In genomic region chr1:235159284-235159683, GRCh38 we compare ENCODE assay signal across 8 cellular contexts. TPM values are rescaled to one million over a fixed set of nuclear protein-coding genes. Genes with fewer than 3 reads are reported as not detected.
DNase-seq lines count a peak whose midpoint lies in the region; ATAC-seq and TF ChIP-seq lines count a peak whose summit lies in the region.
"Not testable (repeated sequence)": the region's sequence is repeated elsewhere in the genome, so short reads cannot be mapped to it uniquely, and the experiment has no call there.

No MANE protein-coding gene starts in this region.

- not testable (repeated sequence) for H3K4me3 ChIP-seq in CD8-positive, alpha-beta T cell (ENCODE audit: low read depth, low read length)
- peak overlapping the region; percentile 88 for H3K4me3 ChIP-seq in Loucy (ENCODE audit: low read length, poor library complexity, severe bottlenecking)

- H3K4me1 ChIP-seq in CD8-positive, alpha-beta T cell (ENCODE audit: insufficient read depth, low read length) = peaks cover 40% of the 10 kb centered on the region
- peaks cover 33% of the 10 kb centered on the region for H3K4me1 ChIP-seq in Loucy (ENCODE audit: insufficient read depth, low read length, poor library complexity, severe bottlenecking)

- not testable (repeated sequence) for H3F3A ChIP-seq in Loucy (ENCODE audit: low read depth)

- H3K36me3 Mint-ChIP-seq in CD8-positive, alpha-beta T cell = peaks cover 29% of the 10 kb centered on the region
- H3K36me3 Mint-ChIP-seq in T-helper 2 cell treated with Interferon-gamma antibody and Interleukin-4, amounts not matched to agents 5 μg/mL and 100 μg/mL, for 36 hours (ENCODE audit: low read depth) = peaks cover 25% of the 10 kb centered on the region
- peaks cover 17% of the 10 kb centered on the region for H3K36me3 Mint-ChIP-seq in activated T-cell treated with anti-CD3 and anti-CD28 coated beads, Interleukin-2, amount 50 U/mL, for 24 hours (ENCODE audit: low read depth)
- peaks cover 18% of the 10 kb centered on the region for H3K36me3 Mint-ChIP-seq in activated naive CD8-positive, alpha-beta T cell treated with anti-CD3 and anti-CD28 coated beads, Interleukin-2, amount 10 ng/mL, durations not matched to agents 7 days and 5 days
- peaks cover 17% of the 10 kb centered on the region for H3K36me3 Mint-ChIP-seq in nephron (ENCODE audit: low read depth)
- peaks cover 21 to 22% of the 10 kb centered on the region in 2 donors for H3K36me3 Mint-ChIP-seq in stimulated activated naive B cell treated with anti-CD40 and anti-IgM and Interleukin-4, amounts not matched to agents 10 μg/mL and 1 μg/mL and 100 μg/mL, for 72 hours

- not testable (repeated sequence) for H2AFZ ChIP-seq in Loucy (ENCODE audit: low read length)

- peaks cover 21% of the 10 kb centered on the region for H3K36me3 ChIP-seq in CD8-positive, alpha-beta T cell (ENCODE audit: insufficient read depth, low read length)
- not testable (repeated sequence) for H3K36me3 ChIP-seq in Loucy (ENCODE audit: insufficient read depth, low read length)

- H3K27ac Mint-ChIP-seq in CD8-positive, alpha-beta T cell = peak overlapping the region; percentile 22
- not testable (repeated sequence) for H3K27ac Mint-ChIP-seq in T-helper 2 cell treated with Interferon-gamma antibody and Interleukin-4, amounts not matched to agents 5 μg/mL and 100 μg/mL, for 36 hours; activated naive CD8-positive, alpha-beta T cell treated with anti-CD3 and anti-CD28 coated beads, Interleukin-2, amount 10 ng/mL, durations not matched to agents 7 days and 5 days; nephron
- peak overlapping the region; percentile 99 for H3K27ac Mint-ChIP-seq in activated T-cell treated with anti-CD3 and anti-CD28 coated beads, Interleukin-2, amount 50 U/mL, for 24 hours
- H3K27ac Mint-ChIP-seq in stimulated activated naive B cell treated with anti-CD40 and anti-IgM and Interleukin-4, amounts not matched to agents 10 μg/mL and 1 μg/mL and 100 μg/mL, for 72 hours = peak overlapping the region; percentile 65

- H3K27me3 ChIP-seq in CD8-positive, alpha-beta T cell (ENCODE audit: insufficient read depth, low read length); Loucy (ENCODE audit: insufficient read depth, low read length, poor library complexity, severe bottlenecking): not testable (repeated sequence)

- intact Hi-C loops in CD8-positive, alpha-beta T cell (cut with DNase I, micrococcal nuclease) = loop anchor here in 1 of 2 experiments (10.0 kb wide), 1 partner anchor 56 kb away; no protein-coding TSS in a partner anchor

- not testable (repeated sequence) for ATAC-seq in CD8-positive, alpha-beta T cell; activated naive CD8-positive, alpha-beta T cell treated with anti-CD3 and anti-CD28 coated beads, Interleukin-2, amount 10 ng/mL, durations not matched to agents 7 days and 5 days (ENCODE audit: low read depth); stimulated activated naive B cell treated with anti-CD40 and anti-IgM and Interleukin-4, amounts not matched to agents 10 μg/mL and 1 μg/mL and 100 μg/mL, for 72 hours (replicated peaks)
- ATAC-seq in esophagus mucosa = peak; percentile 34

- not testable (repeated sequence) for H3K9me3 Mint-ChIP-seq in CD8-positive, alpha-beta T cell; T-helper 2 cell treated with Interferon-gamma antibody and Interleukin-4, amounts not matched to agents 5 μg/mL and 100 μg/mL, for 36 hours; activated T-cell treated with anti-CD3 and anti-CD28 coated beads, Interleukin-2, amount 50 U/mL, for 24 hours; activated naive CD8-positive, alpha-beta T cell treated with anti-CD3 and anti-CD28 coated beads, Interleukin-2, amount 10 ng/mL, durations not matched to agents 7 days and 5 days; nephron; stimulated activated naive B cell treated with anti-CD40 and anti-IgM and Interleukin-4, amounts not matched to agents 10 μg/mL and 1 μg/mL and 100 μg/mL, for 72 hours

- DNase-seq in CD8-positive, alpha-beta T cell; T-helper 2 cell treated with Interferon-gamma antibody and Interleukin-4, amounts not matched to agents 5 μg/mL and 100 μg/mL, for 36 hours (ENCODE audit: low spot score); activated T-cell treated with anti-CD3 and anti-CD28 coated beads, Interleukin-2, amount 50 U/mL, for 24 hours; activated naive CD8-positive, alpha-beta T cell treated with anti-CD3 and anti-CD28 coated beads, Interleukin-2, amount 10 ng/mL, durations not matched to agents 7 days and 5 days; stimulated activated naive B cell treated with anti-CD40 and anti-IgM and Interleukin-4, amounts not matched to agents 10 μg/mL and 1 μg/mL and 100 μg/mL, for 72 hours: not testable (repeated sequence)

- not testable (repeated sequence) for H3K9me3 ChIP-seq in CD8-positive, alpha-beta T cell (ENCODE audit: low read length); Loucy (ENCODE audit: insufficient read depth, low read depth, low read length)

- H3K4me3 Mint-ChIP-seq in CD8-positive, alpha-beta T cell = peak overlapping the region; percentile 15
- H3K4me3 Mint-ChIP-seq in T-helper 2 cell treated with Interferon-gamma antibody and Interleukin-4, amounts not matched to agents 5 μg/mL and 100 μg/mL, for 36 hours = peak overlapping the region; percentile 96
- not testable (repeated sequence) for H3K4me3 Mint-ChIP-seq in activated T-cell treated with anti-CD3 and anti-CD28 coated beads, Interleukin-2, amount 50 U/mL, for 24 hours
- H3K4me3 Mint-ChIP-seq in activated naive CD8-positive, alpha-beta T cell treated with anti-CD3 and anti-CD28 coated beads, Interleukin-2, amount 10 ng/mL, durations not matched to agents 7 days and 5 days = peak overlapping the region; percentile 98
- H3K4me3 Mint-ChIP-seq in nephron = peak overlapping the region; percentile 93 to 98 (median 98)
- H3K4me3 Mint-ChIP-seq in stimulated activated naive B cell treated with anti-CD40 and anti-IgM and Interleukin-4, amounts not matched to agents 10 μg/mL and 1 μg/mL and 100 μg/mL, for 72 hours = peak overlapping the region in 1 of 2 donors; percentile 93

- not testable (repeated sequence) for H3K27ac ChIP-seq in CD8-positive, alpha-beta T cell (ENCODE audit: low read depth, low read length)

- not testable (repeated sequence) for H3K27me3 Mint-ChIP-seq in CD8-positive, alpha-beta T cell (ENCODE audit: low read depth); T-helper 2 cell treated with Interferon-gamma antibody and Interleukin-4, amounts not matched to agents 5 μg/mL and 100 μg/mL, for 36 hours (ENCODE audit: low read depth); activated T-cell treated with anti-CD3 and anti-CD28 coated beads, Interleukin-2, amount 50 U/mL, for 24 hours; activated naive CD8-positive, alpha-beta T cell treated with anti-CD3 and anti-CD28 coated beads, Interleukin-2, amount 10 ng/mL, durations not matched to agents 7 days and 5 days; nephron (ENCODE audit: low read depth); stimulated activated naive B cell treated with anti-CD40 and anti-IgM and Interleukin-4, amounts not matched to agents 10 μg/mL and 1 μg/mL and 100 μg/mL, for 72 hours

- H3K4me1 Mint-ChIP-seq in CD8-positive, alpha-beta T cell (ENCODE audit: low read depth) = peaks cover 25% of the 10 kb centered on the region
- H3K4me1 Mint-ChIP-seq in T-helper 2 cell treated with Interferon-gamma antibody and Interleukin-4, amounts not matched to agents 5 μg/mL and 100 μg/mL, for 36 hours (ENCODE audit: low read depth) = peaks cover 17% of the 10 kb centered on the region
- peaks cover 29% of the 10 kb centered on the region for H3K4me1 Mint-ChIP-seq in activated T-cell treated with anti-CD3 and anti-CD28 coated beads, Interleukin-2, amount 50 U/mL, for 24 hours (ENCODE audit: low read depth)
- H3K4me1 Mint-ChIP-seq in activated naive CD8-positive, alpha-beta T cell treated with anti-CD3 and anti-CD28 coated beads, Interleukin-2, amount 10 ng/mL, durations not matched to agents 7 days and 5 days = peaks cover 18% of the 10 kb centered on the region
- H3K4me1 Mint-ChIP-seq in nephron = peaks cover 21% of the 10 kb centered on the region
- H3K4me1 Mint-ChIP-seq in stimulated activated naive B cell treated with anti-CD40 and anti-IgM and Interleukin-4, amounts not matched to agents 10 μg/mL and 1 μg/mL and 100 μg/mL, for 72 hours = peaks cover 4 to 29% of the 10 kb centered on the region in 2 donors

- not testable (repeated sequence) for H3K9me2 ChIP-seq in Loucy (replicated peaks; ENCODE audit: low read depth, low read length)

- peaks cover 56% of the 10 kb centered on the region for H3K79me2 ChIP-seq in Loucy (ENCODE audit: insufficient read depth, low read length)

- POLR2A ChIA-PET in CD8-positive, alpha-beta T cell (lab: Charles Lee) = interaction anchor here (1.0 to 1.3 kb wide), 3 partner anchors 13 to 31 kb away, joined by 3 to 4 read pairs (median 4); partner anchors contain the start of gene TOMM20
- POLR2A ChIA-PET in activated naive CD8-positive, alpha-beta T cell treated with anti-CD3 and anti-CD28 coated beads, Interleukin-2, amount 10 ng/mL, durations not matched to agents 7 days and 5 days (lab: Charles Lee) = interaction anchor here (0.7 to 2.2 kb wide), 3 partner anchors 13 to 98 kb away, joined by 3 to 18 read pairs (median 4); partner anchors contain the start of gene TOMM20

- not testable (repeated sequence) for H4K20me1 ChIP-seq in Loucy (ENCODE audit: insufficient read depth, low read length, poor library complexity, severe bottlenecking)

- H3K9ac ChIP-seq in Loucy (ENCODE audit: low read depth, low read length, poor library complexity, severe bottlenecking) = not testable (repeated sequence)

- TF ChIP-seq CTCF in CD8-positive, alpha-beta T cell (IDR thresholded peaks at IDR 0.05); Loucy (conservative IDR thresholded peaks at IDR 0.05; ENCODE audit: low read length); nephron (IDR thresholded peaks at IDR 0.05; ENCODE audit: unreplicated experiment in 3 of 3): not testable (repeated sequence)

- H3K4me2 ChIP-seq in Loucy (ENCODE audit: low read depth, low read length, poor library complexity, severe bottlenecking) = peak overlapping the region; percentile 79

- CTCF ChIA-PET in CD8-positive, alpha-beta T cell (lab: Charles Lee) = interaction anchor here (0.6 to 1.1 kb wide), 3 partner anchors 14 to 353 kb away, joined by 3 to 5 read pairs (median 4); partner anchors contain the start of gene TOMM20

RNA-seq across cellular contexts. Expression of gene RBM34, which starts 1.8 kb away (rescaled TPM):
- total RNA-seq in CD8-positive, alpha-beta T cell = 100 to 1,000 TPM; 243 to 267 TPM
- 100 to 1,000 TPM; 129 to 134 TPM for total RNA-seq in activated naive CD8-positive, alpha-beta T cell treated with anti-CD3 and anti-CD28 coated beads, Interleukin-2, amount 10 ng/mL, durations not matched to agents 7 days and 5 days
- total RNA-seq in esophagus mucosa = 63.7 TPM

RNA-seq across cellular contexts. Expression of gene TOMM20, which starts 30.6 kb away (rescaled TPM):
- 100 to 1,000 TPM; 165 to 166 TPM for total RNA-seq in CD8-positive, alpha-beta T cell
- 10 to 100 TPM; 81.2 to 95.5 TPM for total RNA-seq in activated naive CD8-positive, alpha-beta T cell treated with anti-CD3 and anti-CD28 coated beads, Interleukin-2, amount 10 ng/mL, durations not matched to agents 7 days and 5 days
- total RNA-seq in esophagus mucosa = 102 TPM
